In genomic region chr1:56448937-56449336, GRCh38 we compare ENCODE assay signal across 19 cellular contexts.
DNase-seq lines count a peak whose midpoint lies in the region; TF ChIP-seq lines count a peak whose summit lies in the region.
"Had no signal": no experiment of that assay in that cellular context is flagged by ENCODE, and none has a peak within 500 bp of the region (broad histone marks: within the 10 kb centered on the region; RNA-seq: fewer than 3 reads in every experiment).

No MANE protein-coding gene starts in this region.

- H3K18ac ChIP-seq in neuronal stem cell (ENCODE audit: low read length) = no peak overlapping the region

- peak overlapping the region; percentile 27 for H2BK12ac ChIP-seq in neuronal stem cell (ENCODE audit: low read length)

- peaks cover 4 to 11% of the 10 kb centered on the region in 2 donors for H3K4me1 ChIP-seq in neuronal stem cell (ENCODE audit: control insufficient read depth in 2 of 2, insufficient read depth in 1 of 2, low read depth in 1 of 2, low read length in 2 of 2)
- H3K4me1 ChIP-seq: SJCRH30 had no signal

- no peak overlapping the region for H2BK120ac ChIP-seq in neuronal stem cell (ENCODE audit: low read depth, low read length)

- in situ Hi-C loops in Caki2 (cut with HindIII; ENCODE audit: low pct_unique_long_range_greater_than_20kb, low sequenced_read_pairs) = no loop called here

- no peaks in the 10 kb centered on the region for H3K79me1 ChIP-seq in neuronal stem cell (ENCODE audit: low read depth, low read length)

- CTCF ChIA-PET in RWPE1 (lab: Yijun Ruan, JAX) = interaction anchor here (0.6 kb wide), 1 partner anchor 89 kb away, joined by 3 read pairs; no protein-coding TSS in a partner anchor

- H3K27ac ChIP-seq in RWPE1 (no peak overlapping the region), neuronal stem cell (replicated peaks; ENCODE audit: low read length) (no peak overlapping the region)
- H3K27ac ChIP-seq: ascending aorta, epithelial cell of prostate, psoas muscle, SJCRH30 had no signal

- POLR2A ChIA-PET in RWPE1 (lab: Yijun Ruan, JAX; ENCODE audit: low non-redundant PET) = no interaction called here

- no peak for TF ChIP-seq CTCF in RWPE1 (conservative IDR thresholded peaks at IDR 0.05; ENCODE audit: low read depth)

- H4K91ac ChIP-seq in neuronal stem cell (ENCODE audit: low read depth, low read length, poor library complexity) = no peak overlapping the region

- H4K8ac ChIP-seq in neuronal stem cell (ENCODE audit: low read depth, low read length) = no peak overlapping the region

- H3K9me3 ChIP-seq in neuronal stem cell (replicated peaks in 1 of 2; ENCODE audit: control insufficient read depth in 2 of 2, insufficient read depth in 1 of 2, low read depth in 1 of 2, low read length in 2 of 2) = no peaks in the 10 kb centered on the region
- H3K9me3 ChIP-seq: ascending aorta, psoas muscle, SJCRH30 had no signal

- H3K4me3 ChIP-seq in neuronal stem cell (ENCODE audit: low read length in 2 of 2) = no peak overlapping the region
- H3K4me3 ChIP-seq: ascending aorta, psoas muscle, SJCRH30 had no signal

- no peaks in the 10 kb centered on the region for H3K36me3 ChIP-seq in neuronal stem cell (replicated peaks in 1 of 2; ENCODE audit: control insufficient read depth in 2 of 2, insufficient read depth in 2 of 2, low read length in 2 of 2)
- H3K36me3 ChIP-seq: ascending aorta, SJCRH30 had no signal

- H3K27me3 ChIP-seq in neuronal stem cell (ENCODE audit: control insufficient read depth in 3 of 3, insufficient read depth in 3 of 3, low read depth in 1 of 3, low read length in 3 of 3) = no peaks in the 10 kb centered on the region
- H3K27me3 ChIP-seq: ascending aorta, SJCRH30 had no signal

- DNase-seq in Caki2 (ENCODE audit: low read depth) (peak; percentile 13), RWPE1 (ENCODE audit: low spot score) (peak; percentile 24), fibroblast of peridontal ligament (ENCODE audit: extremely low read depth) (peak; percentile 18), neuronal stem cell (ENCODE audit: low spot score) (no peak), NCI-H524 treated with DMSO at 0.1 percent for 48 hours (lab: John Stamatoyannopoulos, UW) (no peak), NCI-H187 treated with DMSO at 0.1 percent for 48 hours (lab: John Stamatoyannopoulos, UW) (no peak), SKM-1 treated with dmso at 0.1 percent for 144 hours (lab: John Stamatoyannopoulos, UW; ENCODE audit: unreplicated experiment) (no peak), KG1 (lab: John Stamatoyannopoulos, UW) (no peak)
- DNase-seq: activated CD4-positive, CD25-positive, alpha-beta regulatory T cell treated with anti-CD3 and anti-CD28 coated beads, Interleukin-2, amount 50 U/mL, for 72 hours; activated CD8-positive, alpha-beta memory T cell treated with anti-CD3 and anti-CD28 coated beads, Interleukin-2, amount 10 ng/mL, durations not matched to agents 7 days and 5 days; activated gamma-delta T cell; AML-193; hypothalamus; natural killer cell; NCI-H446; SJCRH30 had no signal

- WGBS in neuronal stem cell (ENCODE audit: extremely low coverage in 2 of 2, insufficient read length in 2 of 2, insufficient replicate concordance in 1 of 2), 2 donors = no CpG with 5 or more reads among the region's 6 CpGs

- H3K14ac ChIP-seq in neuronal stem cell (ENCODE audit: low read length) = no peak overlapping the region

- H3K4ac ChIP-seq in neuronal stem cell (ENCODE audit: low read length) = no peak overlapping the region

- no peak overlapping the region for H3K9ac ChIP-seq in neuronal stem cell (ENCODE audit: low read depth, low read length, poor library complexity)

- H2AFZ ChIP-seq in neuronal stem cell (ENCODE audit: low read length) = no peak overlapping the region

- no peak overlapping the region for H2AK5ac ChIP-seq in neuronal stem cell (ENCODE audit: low read depth, low read length)

- no peak overlapping the region for H2BK15ac ChIP-seq in neuronal stem cell (ENCODE audit: low read length)

- H2BK5ac ChIP-seq in neuronal stem cell (ENCODE audit: low read length) = no peak overlapping the region

- no peak overlapping the region for H3K4me2 ChIP-seq in neuronal stem cell (ENCODE audit: insufficient read depth, low read length, poor library complexity, severe bottlenecking)

- H3K23ac ChIP-seq in neuronal stem cell (ENCODE audit: low read depth, low read length, poor library complexity) = no peak overlapping the region

Comparison
In these comparisons a context has a peak if more than half of its experiments do, and no peak if none do; other contexts are left out.
1. DNase-seq: peak in Caki2 (single experiment), RWPE1 (single experiment) and fibroblast of peridontal ligament (single experiment); none in neuronal stem cell (single experiment), NCI-H524 treated with DMSO at 0.1 percent for 48 hours (single experiment), NCI-H187 treated with DMSO at 0.1 percent for 48 hours (single experiment), SKM-1 treated with dmso at 0.1 percent for 144 hours (single experiment) and KG1 (single experiment).